7 cellular contexts compared by ENCODE assay signal in the genomic region with DNA sequence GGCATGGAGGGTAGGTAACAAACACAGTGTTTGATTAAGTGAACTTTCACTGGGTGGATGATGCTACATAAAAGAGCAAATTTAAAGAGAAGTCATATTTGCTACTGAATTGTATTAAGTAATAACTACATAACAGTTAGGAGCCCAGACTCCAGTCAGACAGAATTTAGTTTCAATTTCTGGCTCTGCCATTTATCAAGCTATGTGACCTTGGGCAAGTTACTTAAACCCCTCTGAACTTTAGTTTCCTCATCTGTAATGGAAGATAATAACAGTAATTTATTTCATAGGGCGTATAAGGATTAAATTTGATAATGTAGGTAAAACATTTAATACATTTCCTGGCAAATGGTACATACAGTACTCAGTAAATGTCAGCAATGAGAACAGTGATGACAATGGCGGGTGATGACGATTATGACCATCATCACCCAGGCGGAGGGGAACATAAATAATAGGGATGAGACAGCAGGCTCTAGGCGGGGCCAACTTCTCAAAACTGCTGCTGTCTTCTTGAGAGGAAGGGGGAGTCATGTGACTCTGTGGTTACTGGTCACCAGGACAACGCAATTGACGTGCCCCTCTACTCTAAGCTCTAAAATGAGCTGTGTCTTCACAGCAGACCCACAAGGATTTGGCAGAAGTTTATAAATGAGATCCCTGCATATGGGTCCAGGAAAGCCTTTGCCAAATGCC. TPM values are rescaled to one million over a fixed set of nuclear protein-coding genes. Genes with fewer than 3 reads are reported as not detected.
A peak's percentile ranks its signal among the peaks of the same experiment; 100 is the strongest.
DNase-seq lines count a peak whose midpoint lies in the region; ATAC-seq, FAIRE-seq and TF ChIP-seq lines count a peak whose summit lies in the region.

No MANE protein-coding gene starts in this region.

- DNase-seq in GM18507 (ENCODE audit: extremely low spot score, insufficient read length, low read depth) (peak; percentile 58), RPMI8226 (peak; percentile 5), right atrium auricular region (ENCODE audit: low spot score) (peak; percentile 77)
- peak; percentile 12 for DNase-seq in activated gamma-delta T cell treated with anti-CD3 and anti-CD28 coated beads, Interleukin-2, amount 50 U/mL, for 16 hours (ENCODE audit: low read depth)
- DNase-seq in stimulated activated CD4-positive, alpha-beta T cell treated with anti-CD3 and anti-CD28 coated beads, Interleukin-4, amount 100 ng/mL, for 48 hours (ENCODE audit: low read depth in 2 of 2), result peak; percentile 24 to 26

- peaks cover 0 to 38% of the 10 kb centered on the region in 2 donors for H3K4me1 ChIP-seq in right atrium auricular region

- peak; percentile 79 for ATAC-seq in HG02852 (IDR thresholded peaks at IDR 0.05; ENCODE audit: unreplicated experiment)
- no peak for ATAC-seq in HG03378 (IDR thresholded peaks at IDR 0.05; ENCODE audit: unreplicated experiment)

- peaks cover 4% of the 10 kb centered on the region for H3K36me3 ChIP-seq in right atrium auricular region

- H3K4me3 ChIP-seq in right atrium auricular region, result no peak overlapping the region

- no peaks in the 10 kb centered on the region for H3K27me3 ChIP-seq in right atrium auricular region

- FAIRE-seq in GM18507 (lab: Jason Lieb, UNC), result peak; percentile 82

- H3K9me3 ChIP-seq in right atrium auricular region, result no peaks in the 10 kb centered on the region

- no peak for TF ChIP-seq CTCF in right atrium auricular region (IDR thresholded peaks at IDR 0.05)

- peak overlapping the region; percentile 17 to 42 for H3K27ac ChIP-seq in right atrium auricular region

RNA-seq across cellular contexts. Expression of gene DNMBP, which starts 15.6 kb away (rescaled TPM):
- 1 to 10 TPM; 5.8 to 8.2 TPM for total RNA-seq in right atrium auricular region

Comparison
In these comparisons a context has a peak if more than half of its experiments do, and no peak if none do; other contexts are left out.
1. DNase-seq: peak in every context shown above with its lines; median percentile 77 in right atrium auricular region; 58 in GM18507; 25 in stimulated activated CD4-positive, alpha-beta T cell treated with anti-CD3 and anti-CD28 coated beads, Interleukin-4, amount 100 ng/mL, for 48 hours; 12 in activated gamma-delta T cell treated with anti-CD3 and anti-CD28 coated beads, Interleukin-2, amount 50 U/mL, for 16 hours; 5 in RPMI8226.